28 cellular contexts compared by ENCODE assay signal in genomic region chr3:64676831-64677230, GRCh38. TPM values are rescaled to one million over a fixed set of nuclear protein-coding genes. Genes with fewer than 3 reads are reported as not detected.
"Had no signal": no experiment of that assay in that cellular context is flagged by ENCODE, and none has a peak within 500 bp of the region (broad histone marks: within the 10 kb centered on the region; RNA-seq: fewer than 3 reads in every experiment).

No MANE protein-coding gene starts in this region.

- H3K36me3 Mint-ChIP-seq: activated CD8-positive, alpha-beta memory T cell treated with anti-CD3 and anti-CD28 coated beads, Interleukin-2, amount 10 ng/mL, durations not matched to agents 7 days and 5 days; activated naive CD4-positive, alpha-beta T cell treated with anti-CD3 and anti-CD28 coated beads, Interleukin-2, amount 50 U/mL, for 24 hours; natural killer cell; stimulated activated memory B cell treated with anti-CD40 and anti-IgM and Interleukin-4, amounts not matched to agents 10 μg/mL and 1 μg/mL and 100 μg/mL, for 72 hours had no signal

- H3K9me3 ChIP-seq: gastrocnemius medialis, neutrophil, thyroid gland, upper lobe of right lung had no signal

- H3K27me3 ChIP-seq: gastrocnemius medialis, thyroid gland, upper lobe of right lung had no signal

- H3K27ac ChIP-seq: neutrophil, skin epidermis, thyroid gland, upper lobe of right lung had no signal

- H3K4me3 ChIP-seq: gastrocnemius medialis, skin epidermis, thyroid gland, upper lobe of right lung had no signal

- DNase-seq: activated CD4-positive, alpha-beta T cell treated with anti-CD3 and anti-CD28 coated beads for 36 hours; activated CD4-positive, CD25-positive, alpha-beta regulatory T cell; activated CD8-positive, alpha-beta memory T cell treated with anti-CD3 and anti-CD28 coated beads, Interleukin-2, amount 10 ng/mL, durations not matched to agents 7 days and 5 days; activated CD8-positive, alpha-beta T cell treated with anti-CD3 and anti-CD28 coated beads, Interleukin-2, amount 10 ng/mL, durations not matched to agents 7 days and 5 days; activated T-cell treated with anti-CD3 and anti-CD28 coated beads, Interleukin-2, amount 50 U/mL, for 48 hours; anterior cingulate cortex; central memory CD4-positive, alpha-beta T cell; dermis blood vessel endothelial cell; effector CD4-positive, alpha-beta T cell; gastrocnemius medialis; glutamatergic neuron; left ventricle myocardium superior; natural killer cell; stimulated activated CD4-positive, alpha-beta T cell treated with anti-CD3 and anti-CD28 coated beads, Interleukin-1b, Interleukin-23, amount 100 ng/mL, for 48 hours; stimulated activated CD4-positive, alpha-beta T cell treated with anti-CD3 and anti-CD28 coated beads, Interleukin-4, amount 100 ng/mL, for 4 hours; stimulated activated CD8-positive, alpha-beta memory T cell treated with anti-CD3 and anti-CD28 coated beads, Interleukin-4, amount 100 ng/mL, for 48 hours; stimulated activated naive CD8-positive, alpha-beta T cell treated with anti-CD3 and anti-CD28 coated beads, Interleukin-15, amount 100 ng/mL, for 72 hours; substantia nigra; T-helper 1 cell; thyroid gland; upper lobe of right lung had no signal

- ATAC-seq: activated CD4-positive, alpha-beta T cell treated with anti-CD3 and anti-CD28 coated beads for 36 hours; activated CD8-positive, alpha-beta memory T cell treated with anti-CD3 and anti-CD28 coated beads, Interleukin-2, amount 10 ng/mL, durations not matched to agents 7 days and 5 days; activated CD8-positive, alpha-beta T cell treated with anti-CD3 and anti-CD28 coated beads, Interleukin-2, amount 10 ng/mL, durations not matched to agents 7 days and 5 days; gastrocnemius medialis; left ventricle myocardium superior; natural killer cell; sciatic nerve; stimulated activated memory B cell treated with anti-CD40 and anti-IgM and Interleukin-4, amounts not matched to agents 10 μg/mL and 1 μg/mL and 100 μg/mL, for 72 hours; stimulated activated naive CD8-positive, alpha-beta T cell treated with anti-CD3 and anti-CD28 coated beads, Interleukin-15, amount 100 ng/mL, for 72 hours; upper lobe of right lung had no signal

- H3K36me3 ChIP-seq: neutrophil had no signal

- H3K4me1 ChIP-seq: upper lobe of right lung had no signal

- H3K4me1 Mint-ChIP-seq: activated CD4-positive, alpha-beta T cell treated with anti-CD3 and anti-CD28 coated beads for 36 hours; activated CD8-positive, alpha-beta memory T cell treated with anti-CD3 and anti-CD28 coated beads, Interleukin-2, amount 10 ng/mL, durations not matched to agents 7 days and 5 days; activated naive CD4-positive, alpha-beta T cell treated with anti-CD3 and anti-CD28 coated beads, Interleukin-2, amount 50 U/mL, for 24 hours; natural killer cell; stimulated activated memory B cell treated with anti-CD40 and anti-IgM and Interleukin-4, amounts not matched to agents 10 μg/mL and 1 μg/mL and 100 μg/mL, for 72 hours; stimulated activated naive CD8-positive, alpha-beta T cell treated with anti-CD3 and anti-CD28 coated beads, Interleukin-15, amount 100 ng/mL, for 72 hours had no signal

- H3K27ac Mint-ChIP-seq: activated CD4-positive, alpha-beta T cell treated with anti-CD3 and anti-CD28 coated beads for 36 hours; activated CD8-positive, alpha-beta memory T cell treated with anti-CD3 and anti-CD28 coated beads, Interleukin-2, amount 10 ng/mL, durations not matched to agents 7 days and 5 days; activated CD8-positive, alpha-beta T cell treated with anti-CD3 and anti-CD28 coated beads, Interleukin-2, amount 10 ng/mL, durations not matched to agents 7 days and 5 days; activated naive CD4-positive, alpha-beta T cell treated with anti-CD3 and anti-CD28 coated beads, Interleukin-2, amount 50 U/mL, for 24 hours; activated T-helper 2 cell treated with anti-CD3 and anti-CD28 coated beads, Interferon-gamma antibody, Interleukin-2, Interleukin-4, amounts not matched to agents 10 μg/mL and 5 μg/mL and 100 μg/mL, durations not matched to agents 14 hours and 24 hours and 36 hours; brain; natural killer cell; stimulated activated memory B cell treated with anti-CD40 and anti-IgM and Interleukin-4, amounts not matched to agents 10 μg/mL and 1 μg/mL and 100 μg/mL, for 72 hours; stimulated activated naive CD8-positive, alpha-beta T cell treated with anti-CD3 and anti-CD28 coated beads, Interleukin-15, amount 100 ng/mL, for 72 hours had no signal

- H3K27me3 Mint-ChIP-seq: activated CD4-positive, alpha-beta T cell treated with anti-CD3 and anti-CD28 coated beads for 36 hours; activated CD8-positive, alpha-beta memory T cell treated with anti-CD3 and anti-CD28 coated beads, Interleukin-2, amount 10 ng/mL, durations not matched to agents 7 days and 5 days; activated naive CD4-positive, alpha-beta T cell treated with anti-CD3 and anti-CD28 coated beads, Interleukin-2, amount 50 U/mL, for 24 hours; brain; stimulated activated memory B cell treated with anti-CD40 and anti-IgM and Interleukin-4, amounts not matched to agents 10 μg/mL and 1 μg/mL and 100 μg/mL, for 72 hours; stimulated activated naive CD8-positive, alpha-beta T cell treated with anti-CD3 and anti-CD28 coated beads, Interleukin-15, amount 100 ng/mL, for 72 hours had no signal

- H3K4me3 Mint-ChIP-seq: activated CD4-positive, alpha-beta T cell treated with anti-CD3 and anti-CD28 coated beads for 36 hours; activated CD8-positive, alpha-beta memory T cell treated with anti-CD3 and anti-CD28 coated beads, Interleukin-2, amount 10 ng/mL, durations not matched to agents 7 days and 5 days; activated CD8-positive, alpha-beta T cell treated with anti-CD3 and anti-CD28 coated beads, Interleukin-2, amount 10 ng/mL, durations not matched to agents 7 days and 5 days; activated naive CD4-positive, alpha-beta T cell treated with anti-CD3 and anti-CD28 coated beads, Interleukin-2, amount 50 U/mL, for 24 hours; natural killer cell; stimulated activated memory B cell treated with anti-CD40 and anti-IgM and Interleukin-4, amounts not matched to agents 10 μg/mL and 1 μg/mL and 100 μg/mL, for 72 hours; stimulated activated naive CD8-positive, alpha-beta T cell treated with anti-CD3 and anti-CD28 coated beads, Interleukin-15, amount 100 ng/mL, for 72 hours had no signal

- H3K9me3 Mint-ChIP-seq: activated naive CD4-positive, alpha-beta T cell treated with anti-CD3 and anti-CD28 coated beads, Interleukin-2, amount 50 U/mL, for 24 hours; activated T-helper 2 cell treated with anti-CD3 and anti-CD28 coated beads, Interferon-gamma antibody, Interleukin-2, Interleukin-4, amounts not matched to agents 10 μg/mL and 5 μg/mL and 100 μg/mL, durations not matched to agents 14 hours and 24 hours and 36 hours; brain; stimulated activated memory B cell treated with anti-CD40 and anti-IgM and Interleukin-4, amounts not matched to agents 10 μg/mL and 1 μg/mL and 100 μg/mL, for 72 hours; stimulated activated naive CD8-positive, alpha-beta T cell treated with anti-CD3 and anti-CD28 coated beads, Interleukin-15, amount 100 ng/mL, for 72 hours had no signal

RNA-seq across cellular contexts. Expression of gene ADAMTS9, which starts 11.0 kb away (rescaled TPM):
- total RNA-seq: activated CD4-positive, alpha-beta T cell treated with anti-CD3 and anti-CD28 coated beads for 36 hours; activated CD8-positive, alpha-beta memory T cell treated with anti-CD3 and anti-CD28 coated beads, Interleukin-2, amount 10 ng/mL, durations not matched to agents 7 days and 5 days; activated CD8-positive, alpha-beta T cell treated with anti-CD3 and anti-CD28 coated beads, Interleukin-2, amount 10 ng/mL, durations not matched to agents 7 days and 5 days; activated T-helper 2 cell treated with anti-CD3 and anti-CD28 coated beads, Interferon-gamma antibody, Interleukin-2, Interleukin-4, amounts not matched to agents 10 μg/mL and 5 μg/mL and 100 μg/mL, durations not matched to agents 14 hours and 24 hours and 36 hours; natural killer cell had no signal
